Comparison of ENCODE assay signal across 8 cellular contexts in genomic region chr2:63050186-63050915, GRCh38. TPM values are rescaled to one million over a fixed set of nuclear protein-coding genes. Genes with fewer than 3 reads are reported as not detected.
DNase-seq lines count a peak whose midpoint lies in the region; ATAC-seq lines count a peak whose summit lies in the region.

Gene OTX1, plus strand, starts transcription at chr2:63050830. Its CDS starts 2,161 bp downstream, at chr2:63052991.

- H3K36me3 ChIP-seq in HUES6 (ENCODE audit: control insufficient read depth, insufficient read depth, low read length), result no peaks in the 10 kb centered on the region

- H3K9me3 Mint-ChIP-seq in activated T-helper 17 cell treated with anti-CD3 and anti-CD28 coated beads, Interleukin-2, amount 50 U/mL, for 72 hours, result no peaks in the 10 kb centered on the region

- H3K27ac ChIP-seq in HUES6 (ENCODE audit: low read depth, low read length), result no peak within 1 kb of the TSS

- DNase-seq in GDM1 (lab: John Stamatoyannopoulos, UW) (peak; percentile 75), NOMO-1 treated with DMSO at 0.1 percent for 48 hours (lab: John Stamatoyannopoulos, UW; ENCODE audit: unreplicated experiment) (peak; percentile 80), left cardiac atrium (no peak), pulmonary artery endothelial cell (ENCODE audit: low read depth, low spot score) (peak; percentile 13), foreskin melanocyte (no peak)

- peak within 1 kb of the TSS; percentile 87 for H3K4me3 Mint-ChIP-seq in activated T-helper 17 cell treated with anti-CD3 and anti-CD28 coated beads, Interleukin-2, amount 50 U/mL, for 72 hours

- peak within 1 kb of the TSS; percentile 62 for H3K9ac ChIP-seq in HUES6 (ENCODE audit: low read length)

- intact Hi-C loops in left cardiac atrium (cut with DNase I), result no loop called here

- no peaks in the 10 kb centered on the region for H3K9me3 ChIP-seq in HUES6 (ENCODE audit: control insufficient read depth, insufficient read depth, low read depth, low read length)

- peak within 1 kb of the TSS; percentile 81 for H3K4me3 ChIP-seq in HUES6 (ENCODE audit: low read depth, low read length)

- peak; percentile 83 for ATAC-seq in GM21619 (IDR thresholded peaks at IDR 0.05; ENCODE audit: unreplicated experiment)
- peak; percentile 71 for ATAC-seq in activated T-helper 17 cell treated with anti-CD3 and anti-CD28 coated beads, Interleukin-2, amount 50 U/mL, for 72 hours (replicated peaks)
- peak; percentile 46 to 68 for ATAC-seq in left cardiac atrium

- peaks cover 58% of the 10 kb centered on the region for H3K4me1 ChIP-seq in HUES6 (ENCODE audit: control insufficient read depth, insufficient read depth, low read length)

- H3K4me1 Mint-ChIP-seq in activated T-helper 17 cell treated with anti-CD3 and anti-CD28 coated beads, Interleukin-2, amount 50 U/mL, for 72 hours, result peaks cover 21% of the 10 kb centered on the region

- peaks cover 31% of the 10 kb centered on the region for H3K36me3 Mint-ChIP-seq in activated T-helper 17 cell treated with anti-CD3 and anti-CD28 coated beads, Interleukin-2, amount 50 U/mL, for 72 hours (ENCODE audit: low read depth)

- peaks cover 68% of the 10 kb centered on the region for H3K27me3 Mint-ChIP-seq in activated T-helper 17 cell treated with anti-CD3 and anti-CD28 coated beads, Interleukin-2, amount 50 U/mL, for 72 hours

- H3K27ac Mint-ChIP-seq in activated T-helper 17 cell treated with anti-CD3 and anti-CD28 coated beads, Interleukin-2, amount 50 U/mL, for 72 hours, result no peak within 1 kb of the TSS

- peaks cover 99% of the 10 kb centered on the region for H3K27me3 ChIP-seq in HUES6 (ENCODE audit: control insufficient read depth, insufficient read depth, low read length)

RNA-seq across cellular contexts. Expression of gene OTX1, which starts in this region (rescaled TPM):
- not detected for total RNA-seq in activated T-helper 17 cell treated with anti-CD3 and anti-CD28 coated beads, Interleukin-2, amount 50 U/mL, for 72 hours
- not detected for total RNA-seq in left cardiac atrium
- total RNA-seq in pulmonary artery endothelial cell, result 0.11 and 0.33 TPM in 2 replicates

Comparison
In these comparisons a context has a peak if more than half of its experiments do, and no peak if none do; other contexts are left out.
1. Peak in ATAC-seq in activated T-helper 17 cell treated with anti-CD3 and anti-CD28 coated beads, Interleukin-2, amount 50 U/mL, for 72 hours; RNA of the gene not detected or under 1 TPM.
2. Peak in ATAC-seq in left cardiac atrium; RNA of the gene not detected or under 1 TPM.
3. Peak in DNase-seq in pulmonary artery endothelial cell; RNA of the gene not detected or under 1 TPM.
4. DNase-seq: peak in GDM1 (single experiment) and NOMO-1 treated with DMSO at 0.1 percent for 48 hours (single experiment); none in left cardiac atrium (single experiment) and foreskin melanocyte (single experiment).
5. Peak in every context shown above with its lines, with median percentiles within 50 percentile points of each other: ATAC-seq.